In genomic region chr1:37994886-37995566, GRCh38 we compare ENCODE assay signal across 9 cellular contexts. TPM values are rescaled to one million over a fixed set of nuclear protein-coding genes. Genes with fewer than 3 reads are reported as not detected.
DNase-seq lines count a peak whose midpoint lies in the region; ATAC-seq and TF ChIP-seq lines count a peak whose summit lies in the region.
"Had no signal": no experiment of that assay in that cellular context is flagged by ENCODE, and none has a peak within 500 bp of the region (broad histone marks: within the 10 kb centered on the region; RNA-seq: fewer than 3 reads in every experiment).

No MANE protein-coding gene starts in this region.

- H3K36me3 ChIP-seq in right atrium auricular region: peaks cover 7% of the 10 kb centered on the region
- no peaks in the 10 kb centered on the region for H3K36me3 ChIP-seq in body of pancreas (replicated peaks in 1 of 2; ENCODE audit: insufficient read depth in 1 of 2, low read depth in 2 of 2)
- H3K36me3 ChIP-seq in vagina: no peaks in the 10 kb centered on the region

- intact Hi-C loops in left ventricle myocardium superior (cut with micrococcal nuclease): no loop called here
- intact Hi-C loops in body of pancreas (cut with DNase I): no loop called here
- intact Hi-C loops in vagina (cut with DNase I): no loop called here

- DNase-seq in right atrium auricular region (ENCODE audit: low spot score) (no peak), left ventricle myocardium superior (no peak), body of pancreas (no peak), vagina (ENCODE audit: extremely low spot score in 2 of 2) (peak in 1 of 2 donors; percentile 85), RKO (ENCODE audit: low spot score) (no peak), NCI-H2171 (lab: John Stamatoyannopoulos, UW) (no peak)

- H3K27me3 ChIP-seq in right atrium auricular region (no peaks in the 10 kb centered on the region), body of pancreas (no peaks in the 10 kb centered on the region), mononuclear cell (ENCODE audit: insufficient read depth, low read length) (no peaks in the 10 kb centered on the region), vagina (no peaks in the 10 kb centered on the region)

- peaks cover 0 to 45% of the 10 kb centered on the region in 2 donors for H3K4me1 ChIP-seq in right atrium auricular region
- H3K4me1 ChIP-seq in body of pancreas: peaks cover 21% of the 10 kb centered on the region
- H3K4me1 ChIP-seq in mononuclear cell (ENCODE audit: insufficient read depth, low read length): peaks cover 61% of the 10 kb centered on the region
- H3K4me1 ChIP-seq in vagina: peaks cover 47% of the 10 kb centered on the region

- WGBS in body of pancreas, 2 donors: 64 to 70% methylated on average over 11 of the region's 11 CpGs

- no peaks in the 10 kb centered on the region for H3K9me3 ChIP-seq in right atrium auricular region
- H3K9me3 ChIP-seq in body of pancreas: no peaks in the 10 kb centered on the region
- H3K9me3 ChIP-seq in mononuclear cell (ENCODE audit: low read depth, low read length): no peaks in the 10 kb centered on the region
- no peaks in the 10 kb centered on the region for H3K9me3 ChIP-seq in vagina

- peak overlapping the region; percentile 59 to 77 for H3K27ac ChIP-seq in right atrium auricular region
- H3K27ac ChIP-seq in body of pancreas: peak overlapping the region in 3 of 4 donors; percentile 48 to 80 (median 78)
- peak overlapping the region; percentile 93 for H3K27ac ChIP-seq in vagina

- ATAC-seq in left ventricle myocardium superior (no peak), body of pancreas (peak; percentile 1), HG02642 (IDR thresholded peaks at IDR 0.05; ENCODE audit: poor library complexity, unreplicated experiment) (no peak)

- peak overlapping the region in 1 of 2 donors; percentile 59 for H3K4me3 ChIP-seq in right atrium auricular region
- no peak overlapping the region for H3K4me3 ChIP-seq in body of pancreas
- H3K4me3 ChIP-seq in mononuclear cell (ENCODE audit: low read length): peak overlapping the region; percentile 44
- peak overlapping the region; percentile 54 to 57 for H3K4me3 ChIP-seq in vagina

- TF ChIP-seq POLR2A in body of pancreas (IDR thresholded peaks at IDR 0.05) (no peak), vagina (IDR thresholded peaks at IDR 0.05) (no peak)

- TF ChIP-seq CTCF in right atrium auricular region (IDR thresholded peaks at IDR 0.05) (no peak), body of pancreas (IDR thresholded peaks at IDR 0.05) (no peak), vagina (IDR thresholded peaks at IDR 0.05) (no peak)

RNA-seq across cellular contexts. Expression of gene SF3A3, which starts 5.2 kb away (rescaled TPM):
- total RNA-seq in right atrium auricular region (10 to 100 TPM; 20.4 to 22.1 TPM), left ventricle myocardium superior (28.2 TPM), body of pancreas (10 to 100 TPM; 22.1 to 54.1 TPM), mononuclear cell (65.1 TPM), vagina (50.3 TPM)

RNA-seq across cellular contexts. Expression of gene FHL3, which starts 10.3 kb away (rescaled TPM):
- 10 to 100 TPM in 1 of 2 donors, 1 to 10 TPM in 1; 8.0 to 16.0 TPM for total RNA-seq in right atrium auricular region
- 13.3 TPM for total RNA-seq in left ventricle myocardium superior
- total RNA-seq in body of pancreas: 1 to 10 TPM; 7.3 to 7.8 TPM
- 8.3 TPM for total RNA-seq in mononuclear cell
- 26.3 TPM for total RNA-seq in vagina

RNA-seq across cellular contexts. Expression of gene UTP11, which starts 17.5 kb away (rescaled TPM):
- total RNA-seq in right atrium auricular region (10 to 100 TPM; 29.2 to 53.7 TPM), left ventricle myocardium superior (38.6 TPM), body of pancreas (10 to 100 TPM; 10.9 to 13.2 TPM), mononuclear cell (18.2 TPM), vagina (18.7 TPM)

RNA-seq across cellular contexts. Expression of gene INPP5B, which starts 48.2 kb away (rescaled TPM):
- total RNA-seq in right atrium auricular region: 10 to 100 TPM; 13.2 to 16.7 TPM
- 12.0 TPM for total RNA-seq in left ventricle myocardium superior
- total RNA-seq in body of pancreas: 10 to 100 TPM; 11.5 to 13.5 TPM
- 18.6 TPM for total RNA-seq in mononuclear cell
- 31.2 TPM for total RNA-seq in vagina

RNA-seq across cellular contexts. Expression of gene POU3F1, which starts 51.6 kb away (rescaled TPM):
- total RNA-seq in right atrium auricular region (not detected), left ventricle myocardium superior (not detected), body of pancreas (not detected), mononuclear cell (0.10 TPM), vagina (not detected)
- total RNA-seq: LHCN-M2 had no signal

Comparison
In these comparisons a context has a peak if more than half of its experiments do, and no peak if none do; other contexts are left out.
1. H3K4me3 ChIP-seq: peak in mononuclear cell (single experiment) and vagina (2 of 2); none in body of pancreas (0 of 2).
2. Peak in every context shown above with its lines, with median percentiles within 50 percentile points of each other: H3K27ac ChIP-seq.